ENCODE assay signal across 8 cellular contexts in the genomic region with DNA sequence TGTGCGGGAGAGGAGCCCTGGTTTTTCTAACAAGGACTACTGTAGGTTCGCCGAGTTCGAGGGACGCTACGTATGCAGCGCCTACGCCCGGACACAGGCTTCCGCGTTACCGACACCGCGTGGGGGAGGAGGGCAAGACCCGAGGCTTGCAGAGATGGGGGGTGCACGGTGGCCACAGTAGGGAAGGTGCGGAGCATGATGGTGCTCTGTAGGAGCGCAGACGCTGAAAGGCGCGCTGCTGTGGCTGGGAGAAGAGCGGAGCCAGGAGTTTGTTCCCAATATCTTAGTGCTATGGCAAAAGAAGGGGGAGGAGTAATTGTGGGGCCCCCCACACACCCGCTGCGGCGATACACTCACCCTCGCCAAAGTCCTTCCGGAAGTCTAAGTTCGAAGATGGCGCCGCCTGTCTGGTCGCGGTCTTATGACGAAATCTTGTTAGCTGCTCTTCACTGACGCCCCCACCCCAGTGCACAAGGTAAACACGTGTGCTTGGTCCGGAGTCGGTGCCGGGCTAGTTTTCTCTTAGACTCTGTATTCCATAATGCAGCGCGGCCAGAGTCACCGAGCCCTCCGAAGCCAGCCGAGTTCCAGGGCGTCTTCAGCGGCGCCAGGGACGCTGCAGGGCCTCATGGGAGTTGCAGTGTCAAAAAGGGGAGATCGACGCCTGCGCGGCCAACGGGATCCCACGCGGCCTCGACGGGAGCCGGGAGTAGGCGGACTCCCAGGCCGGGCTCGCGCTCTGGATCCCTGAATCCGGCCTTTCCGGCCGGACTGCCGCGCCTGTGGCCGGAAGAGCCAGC. TPM values are rescaled to one million over a fixed set of nuclear protein-coding genes. Genes with fewer than 3 reads are reported as not detected.
A peak's percentile ranks its signal among the peaks of the same experiment; 100 is the strongest.
DNase-seq lines count a peak whose midpoint lies in the region; ATAC-seq and TF ChIP-seq lines count a peak whose summit lies in the region.

A gene with protein sequence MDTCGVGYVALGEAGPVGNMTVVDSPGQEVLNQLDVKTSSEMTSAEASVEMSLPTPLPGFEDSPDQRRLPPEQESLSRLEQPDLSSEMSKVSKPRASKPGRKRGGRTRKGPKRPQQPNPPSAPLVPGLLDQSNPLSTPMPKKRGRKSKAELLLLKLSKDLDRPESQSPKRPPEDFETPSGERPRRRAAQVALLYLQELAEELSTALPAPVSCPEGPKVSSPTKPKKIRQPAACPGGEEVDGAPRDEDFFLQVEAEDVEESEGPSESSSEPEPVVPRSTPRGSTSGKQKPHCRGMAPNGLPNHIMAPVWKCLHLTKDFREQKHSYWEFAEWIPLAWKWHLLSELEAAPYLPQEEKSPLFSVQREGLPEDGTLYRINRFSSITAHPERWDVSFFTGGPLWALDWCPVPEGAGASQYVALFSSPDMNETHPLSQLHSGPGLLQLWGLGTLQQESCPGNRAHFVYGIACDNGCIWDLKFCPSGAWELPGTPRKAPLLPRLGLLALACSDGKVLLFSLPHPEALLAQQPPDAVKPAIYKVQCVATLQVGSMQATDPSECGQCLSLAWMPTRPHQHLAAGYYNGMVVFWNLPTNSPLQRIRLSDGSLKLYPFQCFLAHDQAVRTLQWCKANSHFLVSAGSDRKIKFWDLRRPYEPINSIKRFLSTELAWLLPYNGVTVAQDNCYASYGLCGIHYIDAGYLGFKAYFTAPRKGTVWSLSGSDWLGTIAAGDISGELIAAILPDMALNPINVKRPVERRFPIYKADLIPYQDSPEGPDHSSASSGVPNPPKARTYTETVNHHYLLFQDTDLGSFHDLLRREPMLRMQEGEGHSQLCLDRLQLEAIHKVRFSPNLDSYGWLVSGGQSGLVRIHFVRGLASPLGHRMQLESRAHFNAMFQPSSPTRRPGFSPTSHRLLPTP (minus strand): TSS at position 383 of the 800 bp plus-strand sequence. CDS start 13,210 bp downstream, outside the sequence.

- H3K36me3 ChIP-seq in heart right ventricle (peaks cover 0 to 6% (median 0%) of the 10 kb centered on the region in 9 donors), upper lobe of right lung (no peaks in the 10 kb centered on the region)

- H3K9me3 ChIP-seq in heart right ventricle, result no peaks in the 10 kb centered on the region
- H3K9me3 ChIP-seq in upper lobe of right lung, result no peaks in the 10 kb centered on the region

- H3K4me1 ChIP-seq in heart right ventricle, result peaks cover 0 to 47% (median 37%) of the 10 kb centered on the region in 9 donors
- H3K4me1 ChIP-seq in upper lobe of right lung, result peaks cover 32% of the 10 kb centered on the region

- H3K4me3 ChIP-seq in heart right ventricle (peak within 1 kb of the TSS; percentile 68 to 98 (median 85)), upper lobe of right lung (peak within 1 kb of the TSS; percentile 95)

- H3K27me3 ChIP-seq in heart right ventricle (no peaks in the 10 kb centered on the region), upper lobe of right lung (no peaks in the 10 kb centered on the region)

- peak; percentile 92 for DNase-seq in GM13976 (ENCODE audit: low spot score)
- DNase-seq in NCI-H146 treated with DMSO at 0.1 percent for 48 hours (lab: John Stamatoyannopoulos, UW; ENCODE audit: unreplicated experiment), result peak; percentile 92
- DNase-seq in amniotic epithelial cell (ENCODE audit: low read depth), result peak; percentile 96
- peak; percentile 93 to 95 for DNase-seq in heart right ventricle
- DNase-seq in posterior vena cava (ENCODE audit: low spot score), result peak; percentile 98
- peak; percentile 98 for DNase-seq in upper lobe of right lung

- intact Hi-C loops in T-helper 1 cell treated with Interleukin-12 subunit alpha and Interleukin-12 subunit beta and Interleukin-4 antibody, amounts not matched to agents 30 ng/mL and 1 ng/mL, for 36 hours (cut with micrococcal nuclease), result loop anchor here (1.0 to 5.0 kb wide), 16 partner anchors 14 to 572 kb away; a partner anchor contains a TSS
- intact Hi-C loops in heart right ventricle (cut with DNase I), result loop anchor here in 5 of 10 donors (2.0 to 10.0 kb wide), 5 partner anchors 14 to 144 kb away; a partner anchor contains a TSS
- intact Hi-C loops in posterior vena cava (cut with DNase I), result no loop called here
- intact Hi-C loops in upper lobe of right lung (cut with DNase I), result no loop called here

- in situ Hi-C loops in GM13976 (cut with MboI; ENCODE audit: low sequenced_read_pairs, unreplicated experiment), result no loop called here

- ATAC-seq in HG02870 (IDR thresholded peaks at IDR 0.05; ENCODE audit: unreplicated experiment) (peak; percentile 86), heart right ventricle (peak; percentile 97 to 99 (median 98)), upper lobe of right lung (peak; percentile 98)

- WGBS in heart right ventricle, 2 donors, result 0 to 1% methylated on average over 67 of the region's 67 CpGs

- H3K27ac ChIP-seq in heart right ventricle, result peak within 1 kb of the TSS; percentile 83 to 97 (median 90)
- H3K27ac ChIP-seq in upper lobe of right lung, result peak within 1 kb of the TSS; percentile 95

- TF ChIP-seq CTCF in GM13976 (IDR thresholded peaks at IDR 0.05; ENCODE audit: borderline replicate concordance, control extremely low read depth, extremely low read depth, insufficient read depth, missing control alignments), result no peak
- peak in 3 of 9 donors; percentile 12 to 17 (median 17) for TF ChIP-seq CTCF in heart right ventricle (IDR thresholded peaks at IDR 0.05)
- TF ChIP-seq CTCF in upper lobe of right lung (IDR thresholded peaks at IDR 0.05), result no peak

RNA-seq across cellular contexts. Expression of the gene that starts here (rescaled TPM):
- 70.0 and 77.4 TPM in 2 replicates for total RNA-seq in T-helper 1 cell treated with Interleukin-12 subunit alpha and Interleukin-12 subunit beta and Interleukin-4 antibody, amounts not matched to agents 30 ng/mL and 1 ng/mL, for 36 hours
- total RNA-seq in heart right ventricle, result 10 to 100 TPM; 21.8 to 30.3 (median 23.6) TPM
- 10 to 100 TPM; 17.6 to 29.8 TPM for polyA plus RNA-seq in heart right ventricle
- 10 to 100 TPM; 36.9 to 41.3 TPM for total RNA-seq in posterior vena cava
- 54.4 TPM for total RNA-seq in upper lobe of right lung

Comparison
In these comparisons a context has a peak if more than half of its experiments do, and no peak if none do; other contexts are left out.
1. Peak in every context shown above with its lines: DNase-seq, ATAC-seq, H3K4me3 ChIP-seq and H3K27ac ChIP-seq.